ENCODE assay signal across 11 cellular contexts in genomic region chr9:110116543-110116885, GRCh38.
DNase-seq lines count a peak whose midpoint lies in the region; ATAC-seq, FAIRE-seq and TF ChIP-seq lines count a peak whose summit lies in the region.
"Had no signal": no experiment of that assay in that cellular context is flagged by ENCODE, and none has a peak within 500 bp of the region (broad histone marks: within the 10 kb centered on the region; RNA-seq: fewer than 3 reads in every experiment).

No MANE protein-coding gene starts in this region.

- in situ Hi-C loops in GM23248 (cut with MboI) = no loop called here

- H3K27me3 ChIP-seq in GM23248 (replicated peaks; ENCODE audit: insufficient read depth) (no peaks in the 10 kb centered on the region), skeletal muscle satellite cell (ENCODE audit: control insufficient read depth, insufficient read depth, low read length) (no peaks in the 10 kb centered on the region)

- 1 to 3% methylated on average over 3 of the region's 3 CpGs for WGBS in GM23248 (ENCODE audit: low coverage in 1 of 2, low lambda C conversion rate in 2 of 2, missing lambda C conversion rate in 2 of 2), 2 experiments

- H3K27ac Mint-ChIP-seq in glutamatergic neuron (ENCODE audit: unreplicated experiment) = peak overlapping the region; percentile 46
- H3K27ac Mint-ChIP-seq: activated T-cell treated with anti-CD3 and anti-CD28 coated beads, Interleukin-2, amount 50 U/mL, for 24 hours had no signal

- TF ChIP-seq CTCF in RWPE1 (conservative IDR thresholded peaks at IDR 0.05; ENCODE audit: low read depth) (no peak), glutamatergic neuron (IDR thresholded peaks at IDR 0.05; ENCODE audit: partially characterized antibody, unreplicated experiment) (no peak)

- H3K36me3 ChIP-seq in GM23248 (ENCODE audit: low read depth) = peaks cover 27% of the 10 kb centered on the region; the same call in 1 of the 2 replicates
- peaks cover 31% of the 10 kb centered on the region for H3K36me3 ChIP-seq in skeletal muscle satellite cell (ENCODE audit: insufficient read depth, low read length)

- H3K27me3 Mint-ChIP-seq in glutamatergic neuron (ENCODE audit: unreplicated experiment) = peaks cover 4% of the 10 kb centered on the region
- H3K27me3 Mint-ChIP-seq: activated T-cell treated with anti-CD3 and anti-CD28 coated beads, Interleukin-2, amount 50 U/mL, for 24 hours had no signal

- DNase-seq in GM23248 (peak; percentile 94), RWPE1 (ENCODE audit: low spot score) (peak; percentile 92), glutamatergic neuron (no peak), anterior cingulate cortex (lab: John Stamatoyannopoulos, UW) (no peak), GM12892 (ENCODE audit: insufficient read length) (no peak)
- DNase-seq: activated T-cell treated with anti-CD3 and anti-CD28 coated beads, Interleukin-2, amount 50 U/mL, for 24 hours had no signal

- H3K4me1 ChIP-seq in GM23248 (ENCODE audit: insufficient read depth) = peaks cover 40% of the 10 kb centered on the region
- H3K4me1 ChIP-seq in skeletal muscle satellite cell (ENCODE audit: control insufficient read depth, insufficient read depth, low read length) = peaks cover 37% of the 10 kb centered on the region

- FAIRE-seq in GM12892 (lab: Jason Lieb, UNC) = no peak
- FAIRE-seq: TTC549 had no signal

- POLR2A ChIA-PET in RWPE1 (lab: Yijun Ruan, JAX; ENCODE audit: low non-redundant PET) = no interaction called here

- no peak overlapping the region for H2AFZ ChIP-seq in GM23248

- H3K9me3 ChIP-seq in GM23248 (ENCODE audit: low read depth) (no peaks in the 10 kb centered on the region), skeletal muscle satellite cell (replicated peaks; ENCODE audit: low read length) (no peaks in the 10 kb centered on the region)

- peaks cover 57% of the 10 kb centered on the region for H3F3A ChIP-seq in GM23248 (ENCODE audit: insufficient read depth)

- H3K4me2 ChIP-seq in GM23248 (ENCODE audit: unreplicated experiment) (peak overlapping the region; percentile 36), skeletal muscle satellite cell (ENCODE audit: low read length) (peak overlapping the region; percentile 62)

- H3K79me2 ChIP-seq in GM23248 (ENCODE audit: insufficient read depth) = peaks cover 97% of the 10 kb centered on the region

- no peak overlapping the region; the same call in 1 of the 2 replicates for H3K4me3 ChIP-seq in GM23248
- H3K4me3 ChIP-seq in skeletal muscle satellite cell (ENCODE audit: low read length) = no peak overlapping the region
- H3K4me3 ChIP-seq: skin epidermis had no signal

- H4K20me1 ChIP-seq in GM23248 (ENCODE audit: insufficient read depth) = peaks cover 4% of the 10 kb centered on the region; the same call in 1 of the 2 replicates

- H3K4me1 Mint-ChIP-seq in glutamatergic neuron (ENCODE audit: low read depth, unreplicated experiment) = peaks cover 49% of the 10 kb centered on the region

- H3K36me3 Mint-ChIP-seq in glutamatergic neuron (ENCODE audit: unreplicated experiment) = no peaks in the 10 kb centered on the region

- no peaks in the 10 kb centered on the region for H3K9me2 ChIP-seq in GM23248 (ENCODE audit: insufficient read depth)

- H3K27ac ChIP-seq in GM23248 = peak overlapping the region; percentile 83
- H3K27ac ChIP-seq in RWPE1 = peak overlapping the region; percentile 79

- no peak for TF ChIP-seq POLR2A in GM12892 (IDR thresholded peaks at IDR 0.05; ENCODE audit: low read depth, low read length)

- peaks cover 8% of the 10 kb centered on the region for H3K9me3 Mint-ChIP-seq in glutamatergic neuron (ENCODE audit: unreplicated experiment)
- H3K9me3 Mint-ChIP-seq: activated T-cell treated with anti-CD3 and anti-CD28 coated beads, Interleukin-2, amount 50 U/mL, for 24 hours had no signal

- ATAC-seq in GM21360 (IDR thresholded peaks at IDR 0.05; ENCODE audit: unreplicated experiment) (no peak), GM19395 (IDR thresholded peaks at IDR 0.05; ENCODE audit: unreplicated experiment) (no peak)

- CTCF ChIA-PET in RWPE1 (lab: Yijun Ruan, JAX) = interaction anchor here (0.9 kb wide), 1 partner anchor 12 kb away, joined by 3 read pairs; no protein-coding TSS in a partner anchor

- H3K9ac ChIP-seq in GM23248 (peak overlapping the region; percentile 56; the same call in 1 of the 2 replicates), skeletal muscle satellite cell (ENCODE audit: low read depth, low read length) (peak overlapping the region; percentile 61)

- H3K4me3 Mint-ChIP-seq in glutamatergic neuron (ENCODE audit: unreplicated experiment) = no peak overlapping the region
- H3K4me3 Mint-ChIP-seq: activated T-cell treated with anti-CD3 and anti-CD28 coated beads, Interleukin-2, amount 50 U/mL, for 24 hours had no signal

Comparison
In these comparisons a context has a peak if more than half of its experiments do, and no peak if none do; other contexts are left out.
1. DNase-seq: peak in GM23248 (single experiment) and RWPE1 (single experiment); none in glutamatergic neuron (single experiment), anterior cingulate cortex (0 of 58) and GM12892 (single experiment).